In genomic region chr14:67497216-67497615, GRCh38 we compare ENCODE assay signal across 7 cellular contexts. TPM values are rescaled to one million over a fixed set of nuclear protein-coding genes. Genes with fewer than 3 reads are reported as not detected.
"Had no signal": no experiment of that assay in that cellular context is flagged by ENCODE, and none has a peak within 500 bp of the region (broad histone marks: within the 10 kb centered on the region; RNA-seq: fewer than 3 reads in every experiment).

No MANE protein-coding gene starts in this region.

- DNase-seq: H9, HCEC 1CT, IMR-90 had no signal

- FAIRE-seq: H1, H54, K562 had no signal

- H3K4me2 ChIP-seq: GM23338 had no signal

- H3K4me3 ChIP-seq: GM23338, K562 had no signal

- H2AFZ ChIP-seq: GM23338 had no signal

RNA-seq across cellular contexts. Expression of gene TMEM229B, which starts 8.7 kb away (rescaled TPM):
- total RNA-seq: K562 had no signal
- polyA plus RNA-seq: IMR-90, K562 had no signal
